In the genomic region with DNA sequence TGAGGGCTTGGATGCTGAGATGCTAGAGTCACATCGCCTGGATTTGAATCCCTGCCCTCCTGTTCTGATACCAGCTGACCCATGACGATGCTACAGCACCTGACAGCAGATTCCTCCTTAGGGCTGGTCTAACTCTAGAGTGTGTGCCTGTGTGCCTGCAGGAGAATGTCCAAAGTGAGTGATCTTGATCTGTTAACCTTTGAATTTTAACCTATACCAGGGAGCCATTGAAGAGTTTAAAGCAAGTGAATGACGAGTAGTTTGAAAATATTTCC, we compare ENCODE assay signal across 1 cellular context.
TF ChIP-seq lines count a peak whose summit lies in the region.

No MANE protein-coding gene starts in this region.

TF ChIP-seq in IMR-90, 13 proteins besides CTCF, POLR2A, EP300 and RAD21 (continued from another document):
- TF ChIP-seq MAFK (IDR thresholded peaks at IDR 0.05; ENCODE audit: low read depth, low read length) (no peak), FOS (IDR thresholded peaks at IDR 0.05; ENCODE audit: low read depth, low read length) (no peak), NFE2L2 (IDR thresholded peaks at IDR 0.05; ENCODE audit: low read depth, low read length) (no peak), MXI1 (IDR thresholded peaks at IDR 0.05; ENCODE audit: borderline replicate concordance, low read depth, low read length) (no peak)
